ENCODE assay signal across 18 cellular contexts in the genomic region with DNA sequence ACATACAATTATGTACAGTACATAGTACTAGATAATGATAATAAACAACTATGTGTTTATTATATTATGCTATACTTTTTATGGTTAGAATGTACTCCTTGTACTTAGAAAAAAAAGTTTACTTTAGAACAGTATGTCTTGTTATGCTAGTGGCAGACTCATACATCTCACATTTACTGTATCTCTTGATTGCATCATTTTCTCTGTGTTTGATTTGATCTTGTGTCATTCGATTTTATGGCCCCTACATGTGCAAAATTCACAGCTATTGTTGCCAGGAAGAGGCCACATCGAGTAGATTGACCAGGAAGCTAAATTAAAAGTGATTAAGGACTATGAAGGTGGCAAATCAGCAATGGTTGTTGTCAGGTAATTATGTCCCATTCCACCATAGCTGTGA.
DNase-seq lines count a peak whose midpoint lies in the region; ATAC-seq and TF ChIP-seq lines count a peak whose summit lies in the region.
"Had no signal": no experiment of that assay in that cellular context is flagged by ENCODE, and none has a peak within 500 bp of the region (broad histone marks: within the 10 kb centered on the region; RNA-seq: fewer than 3 reads in every experiment).

No MANE protein-coding gene starts in this region.

- H3K4me3 ChIP-seq in A673 (ENCODE audit: low read depth, low read length, poor library complexity, severe bottlenecking) (no peak overlapping the region), Caco-2 (ENCODE audit: low read depth, low read length) (no peak overlapping the region), adipocyte (ENCODE audit: low read length) (no peak overlapping the region), mesodermal cell (ENCODE audit: extremely low read depth, insufficient read depth, low read length, poor library complexity, severe bottlenecking) (no peak overlapping the region)
- H3K4me3 ChIP-seq: thyroid gland had no signal

- POLR2A ChIA-PET in A673 (lab: Charles Lee; ENCODE audit: low non-redundant PET), result no interaction called here
- POLR2A ChIA-PET in Caco-2 (lab: Charles Lee), result interaction anchor here (0.6 kb wide), 1 partner anchor 774 kb away, joined by 9 read pairs; no protein-coding TSS in a partner anchor

- H3K27me3 Mint-ChIP-seq in Caco-2 (ENCODE audit: insufficient read depth, unreplicated experiment), result no peaks in the 10 kb centered on the region
- H3K27me3 Mint-ChIP-seq: memory B cell; naive thymus-derived CD8-positive, alpha-beta T cell had no signal

- TF ChIP-seq CTCF in A673 (conservative IDR thresholded peaks at IDR 0.05; ENCODE audit: low read depth, low read length) (no peak), Caco-2 (IDR thresholded peaks at IDR 0.05; ENCODE audit: insufficient read depth in 1 of 2, low read depth in 1 of 2, low read length in 1 of 2, severe bottlenecking in 1 of 2, unreplicated experiment in 1 of 2) (no peak)

- no peak for DNase-seq in A673 (ENCODE audit: low spot score)
- DNase-seq in Caco-2, result no peak
- DNase-seq in adipocyte (ENCODE audit: low read depth), result peak; percentile 24
- no peak for DNase-seq in activated gamma-delta T cell (lab: John Stamatoyannopoulos, UW)
- DNase-seq in stimulated activated CD4-positive, alpha-beta T cell treated with anti-CD3 and anti-CD28 coated beads, Interleukin-1b, Interleukin-23, amount 100 ng/mL, for 48 hours, result no peak
- DNase-seq: activated CD4-positive, CD25-positive, alpha-beta regulatory T cell; activated effector memory CD4-positive, alpha-beta T cell treated with Interleukin-2 at 50 U/mL for 16 hours; aorta; BE2C; effector memory CD4-positive, alpha-beta T cell; naive thymus-derived CD8-positive, alpha-beta T cell; NCI-H510A treated with DMSO at 0.1 percent for 48 hours; stimulated activated naive CD4-positive, alpha-beta T cell; thyroid gland had no signal

- peak overlapping the region; percentile 88 for H3K27ac Mint-ChIP-seq in Caco-2 (ENCODE audit: unreplicated experiment)
- H3K27ac Mint-ChIP-seq: memory B cell had no signal

- BruUV-seq in A673 (replicated peaks; lab: Mats Ljungman, UMichigan) (no TSS peak), Caco-2 (replicated peaks; lab: Mats Ljungman, UMichigan) (no TSS peak)

- H3K27me3 ChIP-seq in A673 (replicated peaks; ENCODE audit: insufficient read depth, low read depth, low read length, poor library complexity), result no peaks in the 10 kb centered on the region
- no peaks in the 10 kb centered on the region for H3K27me3 ChIP-seq in Caco-2 (replicated peaks; ENCODE audit: control insufficient read depth, insufficient read depth, low read length)
- H3K27me3 ChIP-seq in adipocyte (replicated peaks; ENCODE audit: control insufficient read depth, insufficient read depth, low read length), result no peaks in the 10 kb centered on the region
- H3K27me3 ChIP-seq: BE2C, thyroid gland had no signal

- H3K9me3 ChIP-seq in A673 (ENCODE audit: low read depth, low read length, poor library complexity, severe bottlenecking) (peaks cover 10% of the 10 kb centered on the region), Caco-2 (no peaks in the 10 kb centered on the region), adipocyte (ENCODE audit: control insufficient read depth, low read length) (no peaks in the 10 kb centered on the region), mesodermal cell (ENCODE audit: control insufficient read depth, low read length) (peaks cover 4% of the 10 kb centered on the region)
- H3K9me3 ChIP-seq: BE2C, thyroid gland had no signal

- peak overlapping the region; percentile 18 for H3K4me3 Mint-ChIP-seq in Caco-2 (ENCODE audit: unreplicated experiment)
- H3K4me3 Mint-ChIP-seq: memory B cell; naive thymus-derived CD8-positive, alpha-beta T cell had no signal

- H3K27ac ChIP-seq in A673 (ENCODE audit: low read depth, low read length, poor library complexity, severe bottlenecking) (peak overlapping the region; percentile 18), mesodermal cell (ENCODE audit: low read depth, low read length, severe bottlenecking) (peak overlapping the region; percentile 32)
- H3K27ac ChIP-seq: RWPE1, thyroid gland had no signal

- peaks cover 23% of the 10 kb centered on the region for H3K4me1 Mint-ChIP-seq in Caco-2 (ENCODE audit: low read depth, unreplicated experiment)

- H3K4me1 ChIP-seq in A673 (ENCODE audit: insufficient read depth, low read length, poor library complexity, severe bottlenecking) (no peaks in the 10 kb centered on the region), Caco-2 (peaks cover 39% of the 10 kb centered on the region), adipocyte (ENCODE audit: control insufficient read depth, insufficient read depth, low read length) (peaks cover 28% of the 10 kb centered on the region), mesodermal cell (ENCODE audit: control insufficient read depth, insufficient read depth, low read length, poor library complexity, severe bottlenecking) (peaks cover 11% of the 10 kb centered on the region)
- H3K4me1 ChIP-seq: BE2C, thyroid gland had no signal

- CTCF ChIA-PET in A673 (lab: Charles Lee) (no interaction called here), Caco-2 (lab: Charles Lee) (interaction anchor here (0.6 to 1.0 kb wide), 2 partner anchors 11 to 56 kb away, joined by 3 read pairs; no protein-coding TSS in a partner anchor)

- WGBS in mesodermal cell (ENCODE audit: insufficient coverage in 2 of 2), 2 experiments, result 100% methylated on average over 2 of the region's 2 CpGs; no CpG with 5 or more reads in 1 of the 2 experiments

- H3K36me3 ChIP-seq in A673 (ENCODE audit: insufficient read depth, low read length, poor library complexity, severe bottlenecking) (peaks cover 54% of the 10 kb centered on the region), Caco-2 (ENCODE audit: control insufficient read depth, insufficient read depth, low read length) (no peaks in the 10 kb centered on the region), adipocyte (ENCODE audit: control insufficient read depth, insufficient read depth, low read length, severe bottlenecking) (peaks cover 90% of the 10 kb centered on the region), mesodermal cell (ENCODE audit: control insufficient read depth, insufficient read depth, low read length) (peaks cover 69% of the 10 kb centered on the region)

- H3K36me3 Mint-ChIP-seq in Caco-2 (ENCODE audit: insufficient read depth, unreplicated experiment), result peaks cover 35% of the 10 kb centered on the region

- peaks cover 9% of the 10 kb centered on the region for H3K9me3 Mint-ChIP-seq in Caco-2 (ENCODE audit: unreplicated experiment)

- intact Hi-C loops in A673 (cut with micrococcal nuclease; ENCODE audit: unreplicated experiment) (no loop called here), Caco-2 (cut with micrococcal nuclease; ENCODE audit: unreplicated experiment) (loop anchor here (2.0 kb wide), 1 partner anchor 57 kb away; no protein-coding TSS in a partner anchor)

- no peak overlapping the region for H3K9ac ChIP-seq in adipocyte (ENCODE audit: low read length)

- ATAC-seq in SK-N-SH treated with all-trans-retinoic acid at 6 μM for 48 hours, result no peak
- ATAC-seq: naive thymus-derived CD8-positive, alpha-beta T cell had no signal

TF ChIP-seq in SK-N-SH treated with all-trans-retinoic acid at 6 μM for 48 hours, 23 proteins besides CTCF, POLR2A, EP300 and RAD21 (continues in another document):
- TF ChIP-seq ZNF70 (CRISPR knock-in tag; IDR thresholded peaks at IDR 0.05), result no peak
- TF ChIP-seq ARNTL (CRISPR knock-in tag; IDR thresholded peaks at IDR 0.05; ENCODE audit: borderline replicate concordance, low read depth), result no peak
- no peak for TF ChIP-seq ZFP30 (CRISPR knock-in tag; IDR thresholded peaks at IDR 0.05)
- no peak for TF ChIP-seq ZC3H10 (CRISPR knock-in tag; IDR thresholded peaks at IDR 0.05)
- TF ChIP-seq CSDC2 (CRISPR knock-in tag; IDR thresholded peaks at IDR 0.05), result no peak
- no peak for TF ChIP-seq OSR1 (CRISPR knock-in tag; IDR thresholded peaks at IDR 0.05)
- no peak for TF ChIP-seq ZNF565 (CRISPR knock-in tag; conservative IDR thresholded peaks at IDR 0.05; ENCODE audit: low read depth)
- no peak for TF ChIP-seq BACH2 (CRISPR knock-in tag; IDR thresholded peaks at IDR 0.05; ENCODE audit: borderline replicate concordance)
- TF ChIP-seq TCF4 (CRISPR knock-in tag; IDR thresholded peaks at IDR 0.05; ENCODE audit: borderline replicate concordance), result no peak
- no peak for TF ChIP-seq TSHZ2 (CRISPR knock-in tag; IDR thresholded peaks at IDR 0.05)
- TF ChIP-seq ZNF8 (CRISPR knock-in tag; IDR thresholded peaks at IDR 0.05), result no peak
